ENCODE assay signal across 1 cellular context in the genomic region with DNA sequence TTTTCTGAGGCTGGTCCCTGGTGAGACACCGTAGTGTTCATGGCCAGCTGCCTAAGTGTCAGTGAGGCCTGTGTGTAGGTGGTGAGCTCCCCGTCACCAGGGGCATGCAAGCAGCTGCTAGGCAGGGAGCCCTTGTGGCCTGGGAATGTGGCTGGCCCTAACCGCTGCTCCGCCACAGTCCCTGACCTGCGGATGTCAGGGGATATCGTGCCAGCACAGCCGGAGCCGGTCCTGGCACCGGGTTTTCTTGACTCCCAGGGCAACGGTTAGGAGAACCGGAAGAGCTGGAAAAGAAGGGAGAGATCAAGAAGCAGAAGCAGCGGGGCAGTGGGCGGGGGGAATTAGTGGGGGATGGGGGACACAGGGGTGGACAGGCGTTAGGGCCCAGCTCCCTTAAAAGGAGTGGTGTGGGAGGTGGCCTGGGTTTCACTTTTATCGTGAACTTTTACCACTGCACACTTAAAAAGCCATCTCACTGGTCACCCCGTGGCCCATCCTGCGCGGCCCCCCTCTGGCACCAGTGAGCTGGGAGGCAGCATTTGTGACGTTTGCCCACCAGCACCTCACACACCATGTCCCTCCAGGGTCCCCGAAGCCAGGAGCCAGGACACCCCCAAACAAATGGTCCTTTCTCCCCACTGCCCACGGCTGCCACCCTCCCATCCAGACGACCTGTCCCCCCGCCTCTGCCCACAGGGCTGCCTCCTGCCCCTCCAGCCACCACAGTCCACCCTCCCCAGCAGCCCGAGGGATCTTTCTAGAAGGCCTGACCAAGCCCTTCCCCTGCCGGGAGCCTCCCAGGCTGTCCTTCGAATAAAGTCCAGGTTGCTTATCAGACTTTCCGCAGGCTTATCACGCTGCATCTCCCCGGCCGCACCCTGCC.
A peak's percentile ranks its signal among the peaks of the same experiment; 100 is the strongest.
TF ChIP-seq lines count a peak whose summit lies in the region.

No MANE protein-coding gene starts in this region.

TF ChIP-seq in HepG2, 621 proteins besides CTCF, POLR2A, EP300 and RAD21 (continued from another document):
- TF ChIP-seq HINFP (CRISPR knock-in tag; IDR thresholded peaks at IDR 0.05; ENCODE audit: low read depth) (peak; percentile 30; the same call in 1 of the 2 replicates), XRCC5 (optimal IDR thresholded peaks at IDR 0.05; ENCODE audit: low read length) (peak; percentile 32), SATB2 (CRISPR knock-in tag; IDR thresholded peaks at IDR 0.05) (no peak), ZNF761 (CRISPR knock-in tag; conservative IDR thresholded peaks at IDR 0.05) (no peak), ZFX (CRISPR knock-in tag; IDR thresholded peaks at IDR 0.05; ENCODE audit: low read depth) (peak; percentile 79), NR2C2 (CRISPR knock-in tag; IDR thresholded peaks at IDR 0.05; ENCODE audit: borderline replicate concordance) (no peak), ZNF709 (CRISPR knock-in tag; IDR thresholded peaks at IDR 0.05) (no peak), ZNF850 (CRISPR knock-in tag; conservative IDR thresholded peaks at IDR 0.05) (no peak), NR2F2 (IDR thresholded peaks at IDR 0.05; ENCODE audit: borderline replicate concordance, low read depth) (no peak), HDAC6 (IDR thresholded peaks at IDR 0.05; ENCODE audit: low read depth, low read length) (no peak), SMAD9 (CRISPR knock-in tag; IDR thresholded peaks at IDR 0.05) (no peak), ZNF30 (CRISPR knock-in tag; IDR thresholded peaks at IDR 0.05) (no peak), DRAP1 (CRISPR knock-in tag; IDR thresholded peaks at IDR 0.05) (0 out of 2 replicates have a peak, but pooled peaks have one; percentile 8), ZNF737 (CRISPR knock-in tag; IDR thresholded peaks at IDR 0.05; ENCODE audit: borderline replicate concordance) (no peak), TEAD2 (CRISPR knock-in tag; IDR thresholded peaks at IDR 0.05) (no peak), ZC3H13 (CRISPR knock-in tag; IDR thresholded peaks at IDR 0.05) (no peak), NCOA1 (CRISPR knock-in tag; IDR thresholded peaks at IDR 0.05) (no peak), ZNF7 (CRISPR knock-in tag; IDR thresholded peaks at IDR 0.05) (no peak), NFE2L2 (IDR thresholded peaks at IDR 0.05; ENCODE audit: low read length) (no peak), ZNF121 (CRISPR knock-in tag; IDR thresholded peaks at IDR 0.05) (0 out of 2 replicates have a peak, but pooled peaks have one; percentile 21), ZMAT3 (CRISPR knock-in tag; conservative IDR thresholded peaks at IDR 0.05) (peak; percentile 68; the same call in 1 of the 2 replicates), ZNF550 (CRISPR knock-in tag; IDR thresholded peaks at IDR 0.05; ENCODE audit: borderline replicate concordance) (no peak), BHLHE40 (IDR thresholded peaks at IDR 0.05; ENCODE audit: low read length) (peak; percentile 28; the same call in 1 of the 2 replicates), DMAP1 (CRISPR knock-in tag; IDR thresholded peaks at IDR 0.05) (no peak), NFKBIZ (CRISPR knock-in tag; IDR thresholded peaks at IDR 0.05) (no peak; the same call in 1 of the 2 replicates), YEATS2 (CRISPR knock-in tag; IDR thresholded peaks at IDR 0.05; ENCODE audit: borderline replicate concordance) (peak; percentile 96), RBFOX2 (IDR thresholded peaks at IDR 0.05; ENCODE audit: low read depth, low read length) (peak; percentile 55), ZNF343 (CRISPR knock-in tag; IDR thresholded peaks at IDR 0.05) (peak; percentile 30; the same call in 1 of the 2 replicates), ZNF670 (CRISPR knock-in tag; IDR thresholded peaks at IDR 0.05; ENCODE audit: borderline replicate concordance) (no peak), TAF15 (IDR thresholded peaks at IDR 0.05; ENCODE audit: low read depth, low read length, poor library complexity, severe bottlenecking) (no peak), ZNF619 (CRISPR knock-in tag; IDR thresholded peaks at IDR 0.05) (no peak), FOXM1 (CRISPR knock-in tag; IDR thresholded peaks at IDR 0.05) (no peak), RXRB (CRISPR knock-in tag; IDR thresholded peaks at IDR 0.05; ENCODE audit: borderline replicate concordance) (no peak), SRY (CRISPR knock-in tag; IDR thresholded peaks at IDR 0.05) (no peak), ZFYVE20 (CRISPR knock-in tag; IDR thresholded peaks at IDR 0.05; ENCODE audit: borderline replicate concordance, low read depth) (no peak), ARHGAP35 (CRISPR knock-in tag; IDR thresholded peaks at IDR 0.05; ENCODE audit: borderline replicate concordance) (no peak), LCORL (IDR thresholded peaks at IDR 0.05) (no peak), LCORL (CRISPR knock-in tag; IDR thresholded peaks at IDR 0.05) (no peak), ZBTB38 (CRISPR knock-in tag; IDR thresholded peaks at IDR 0.05) (no peak), CEBPB (IDR thresholded peaks at IDR 0.05; ENCODE audit: borderline replicate concordance, low read depth, low read length) (no peak), ZNF614 (CRISPR knock-in tag; IDR thresholded peaks at IDR 0.05; ENCODE audit: borderline replicate concordance) (peak; percentile 72; the same call in 1 of the 2 replicates), HOXA5 (CRISPR knock-in tag; IDR thresholded peaks at IDR 0.05) (no peak), ZNF44 (CRISPR knock-in tag; IDR thresholded peaks at IDR 0.05) (no peak), RAD51 (IDR thresholded peaks at IDR 0.05; ENCODE audit: borderline replicate concordance) (no peak), ELF1 (CRISPR knock-in tag; IDR thresholded peaks at IDR 0.05) (peak; percentile 75), MBNL3 (CRISPR knock-in tag; conservative IDR thresholded peaks at IDR 0.05) (no peak), NR3C1 (CRISPR knock-in tag; IDR thresholded peaks at IDR 0.05) (no peak), ELK4 (CRISPR knock-in tag; IDR thresholded peaks at IDR 0.05; ENCODE audit: borderline replicate concordance) (no peak), TMF1 (CRISPR knock-in tag; IDR thresholded peaks at IDR 0.05; ENCODE audit: low read depth) (no peak), TRIM22 (IDR thresholded peaks at IDR 0.05) (no peak)
- TF ChIP-seq, protein P1, sequence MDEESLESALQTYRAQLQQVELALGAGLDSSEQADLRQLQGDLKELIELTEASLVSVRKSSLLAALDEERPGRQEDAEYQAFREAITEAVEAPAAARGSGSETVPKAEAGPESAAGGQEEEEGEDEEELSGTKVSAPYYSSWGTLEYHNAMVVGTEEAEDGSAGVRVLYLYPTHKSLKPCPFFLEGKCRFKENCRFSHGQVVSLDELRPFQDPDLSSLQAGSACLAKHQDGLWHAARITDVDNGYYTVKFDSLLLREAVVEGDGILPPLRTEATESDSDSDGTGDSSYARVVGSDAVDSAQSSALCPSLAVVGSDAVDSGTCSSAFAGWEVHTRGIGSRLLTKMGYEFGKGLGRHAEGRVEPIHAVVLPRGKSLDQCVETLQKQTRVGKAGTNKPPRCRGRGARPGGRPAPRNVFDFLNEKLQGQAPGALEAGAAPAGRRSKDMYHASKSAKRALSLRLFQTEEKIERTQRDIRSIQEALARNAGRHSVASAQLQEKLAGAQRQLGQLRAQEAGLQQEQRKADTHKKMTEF (CRISPR knock-in tag; IDR thresholded peaks at IDR 0.05), result peak; percentile 43; the same call in 1 of the 2 replicates
- TF ChIP-seq, protein P2, sequence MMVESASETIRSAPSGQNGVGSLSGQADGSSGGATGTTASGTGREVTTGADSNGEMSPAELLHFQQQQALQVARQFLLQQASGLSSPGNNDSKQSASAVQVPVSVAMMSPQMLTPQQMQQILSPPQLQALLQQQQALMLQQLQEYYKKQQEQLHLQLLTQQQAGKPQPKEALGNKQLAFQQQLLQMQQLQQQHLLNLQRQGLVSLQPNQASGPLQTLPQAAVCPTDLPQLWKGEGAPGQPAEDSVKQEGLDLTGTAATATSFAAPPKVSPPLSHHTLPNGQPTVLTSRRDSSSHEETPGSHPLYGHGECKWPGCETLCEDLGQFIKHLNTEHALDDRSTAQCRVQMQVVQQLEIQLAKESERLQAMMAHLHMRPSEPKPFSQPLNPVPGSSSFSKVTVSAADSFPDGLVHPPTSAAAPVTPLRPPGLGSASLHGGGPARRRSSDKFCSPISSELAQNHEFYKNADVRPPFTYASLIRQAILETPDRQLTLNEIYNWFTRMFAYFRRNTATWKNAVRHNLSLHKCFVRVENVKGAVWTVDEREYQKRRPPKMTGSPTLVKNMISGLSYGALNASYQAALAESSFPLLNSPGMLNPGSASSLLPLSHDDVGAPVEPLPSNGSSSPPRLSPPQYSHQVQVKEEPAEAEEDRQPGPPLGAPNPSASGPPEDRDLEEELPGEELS (CRISPR knock-in tag; IDR thresholded peaks at IDR 0.05), result no peak
- TF ChIP-seq, protein P3, sequence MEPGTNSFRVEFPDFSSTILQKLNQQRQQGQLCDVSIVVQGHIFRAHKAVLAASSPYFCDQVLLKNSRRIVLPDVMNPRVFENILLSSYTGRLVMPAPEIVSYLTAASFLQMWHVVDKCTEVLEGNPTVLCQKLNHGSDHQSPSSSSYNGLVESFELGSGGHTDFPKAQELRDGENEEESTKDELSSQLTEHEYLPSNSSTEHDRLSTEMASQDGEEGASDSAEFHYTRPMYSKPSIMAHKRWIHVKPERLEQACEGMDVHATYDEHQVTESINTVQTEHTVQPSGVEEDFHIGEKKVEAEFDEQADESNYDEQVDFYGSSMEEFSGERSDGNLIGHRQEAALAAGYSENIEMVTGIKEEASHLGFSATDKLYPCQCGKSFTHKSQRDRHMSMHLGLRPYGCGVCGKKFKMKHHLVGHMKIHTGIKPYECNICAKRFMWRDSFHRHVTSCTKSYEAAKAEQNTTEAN (CRISPR knock-in tag; conservative IDR thresholded peaks at IDR 0.05), result peak; percentile 26; the same call in 1 of the 2 replicates
- TF ChIP-seq, protein P4, sequence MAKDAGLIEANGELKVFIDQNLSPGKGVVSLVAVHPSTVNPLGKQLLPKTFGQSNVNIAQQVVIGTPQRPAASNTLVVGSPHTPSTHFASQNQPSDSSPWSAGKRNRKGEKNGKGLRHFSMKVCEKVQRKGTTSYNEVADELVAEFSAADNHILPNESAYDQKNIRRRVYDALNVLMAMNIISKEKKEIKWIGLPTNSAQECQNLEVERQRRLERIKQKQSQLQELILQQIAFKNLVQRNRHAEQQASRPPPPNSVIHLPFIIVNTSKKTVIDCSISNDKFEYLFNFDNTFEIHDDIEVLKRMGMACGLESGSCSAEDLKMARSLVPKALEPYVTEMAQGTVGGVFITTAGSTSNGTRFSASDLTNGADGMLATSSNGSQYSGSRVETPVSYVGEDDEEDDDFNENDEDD (CRISPR knock-in tag; IDR thresholded peaks at IDR 0.05; ENCODE audit: borderline replicate concordance), result 0 out of 2 replicates have a peak, but pooled peaks have one; percentile 24
- TF ChIP-seq, protein P5, sequence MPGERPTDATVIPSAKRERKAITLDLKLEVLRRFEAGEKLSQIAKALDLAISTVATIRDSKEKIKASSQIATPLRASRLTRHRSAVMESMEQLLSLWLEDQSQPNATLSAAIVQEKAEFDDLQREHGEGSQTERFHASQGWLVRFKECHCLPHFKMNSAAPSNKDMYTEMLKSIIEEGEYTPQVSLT (CRISPR knock-in tag; IDR thresholded peaks at IDR 0.05; ENCODE audit: borderline replicate concordance, low read depth), result no peak
